17 cellular contexts compared by ENCODE assay signal in genomic region chr14:54623279-54624004, GRCh38. TPM values are rescaled to one million over a fixed set of nuclear protein-coding genes. Genes with fewer than 3 reads are reported as not detected.
"Had no signal": no experiment of that assay in that cellular context is flagged by ENCODE, and none has a peak within 500 bp of the region (broad histone marks: within the 10 kb centered on the region; RNA-seq: fewer than 3 reads in every experiment).

No MANE protein-coding gene starts in this region.

- H3K36me3 ChIP-seq: brain microvascular endothelial cell, esophagus muscularis mucosa, prostate gland, thyroid gland, uterus had no signal

- H3K9me3 Mint-ChIP-seq: immature natural killer cell; naive thymus-derived CD8-positive, alpha-beta T cell had no signal

- H3K36me3 Mint-ChIP-seq: naive thymus-derived CD8-positive, alpha-beta T cell had no signal

- H3K4me3 ChIP-seq: dorsolateral prefrontal cortex, esophagus muscularis mucosa, mucosa of descending colon, prostate gland, thyroid gland, uterus had no signal

- H3K9me3 ChIP-seq: esophagus muscularis mucosa, mucosa of descending colon, prostate gland, thyroid gland, uterus had no signal

- H3K4me3 Mint-ChIP-seq: activated CD8-positive, alpha-beta memory T cell treated with anti-CD3 and anti-CD28 coated beads, Interleukin-2, amount 10 ng/mL, durations not matched to agents 7 days and 5 days; immature natural killer cell; naive thymus-derived CD8-positive, alpha-beta T cell; T-helper 1 cell treated with Interleukin-12 subunit alpha and Interleukin-12 subunit beta and Interleukin-4 antibody, amounts not matched to agents 30 μg/mL and 1 μg/mL, for 36 hours had no signal

- DNase-seq: activated naive CD4-positive, alpha-beta T cell; amygdala; brain microvascular endothelial cell; dorsolateral prefrontal cortex; glutamatergic neuron; immature natural killer cell; left cardiac atrium; mucosa of descending colon; naive thymus-derived CD8-positive, alpha-beta T cell; occipital lobe; thyroid gland; uterus had no signal

- H3K27me3 Mint-ChIP-seq: activated CD8-positive, alpha-beta memory T cell treated with anti-CD3 and anti-CD28 coated beads, Interleukin-2, amount 10 ng/mL, durations not matched to agents 7 days and 5 days; naive thymus-derived CD8-positive, alpha-beta T cell had no signal

- ATAC-seq: left cardiac atrium; naive thymus-derived CD8-positive, alpha-beta T cell; SK-N-SH treated with all-trans-retinoic acid at 6 μM for 48 hours had no signal

- H3K27me3 ChIP-seq: brain microvascular endothelial cell, dorsolateral prefrontal cortex, esophagus muscularis mucosa, thyroid gland, uterus had no signal

- H3K4me1 ChIP-seq: prostate gland had no signal

- H3K27ac Mint-ChIP-seq: activated CD8-positive, alpha-beta memory T cell treated with anti-CD3 and anti-CD28 coated beads, Interleukin-2, amount 10 ng/mL, durations not matched to agents 7 days and 5 days; T-helper 1 cell treated with Interleukin-12 subunit alpha and Interleukin-12 subunit beta and Interleukin-4 antibody, amounts not matched to agents 30 μg/mL and 1 μg/mL, for 36 hours had no signal

- H3K27ac ChIP-seq: brain microvascular endothelial cell, dorsolateral prefrontal cortex, prostate gland, thyroid gland, uterus had no signal

RNA-seq across cellular contexts. Expression of gene SAMD4A, which starts 56.5 kb away (rescaled TPM):
- polyA plus RNA-seq: immature natural killer cell; naive thymus-derived CD8-positive, alpha-beta T cell had no signal
